Comparison of ENCODE assay signal across 8 cellular contexts in genomic region chr17:20155258-20156195, GRCh38.
DNase-seq lines count a peak whose midpoint lies in the region; ATAC-seq, FAIRE-seq and TF ChIP-seq lines count a peak whose summit lies in the region.

No MANE protein-coding gene starts in this region.

- FAIRE-seq in kidney (lab: Jason Lieb, UNC), result no peak

- peak overlapping the region; percentile 52 to 76 for H3K27ac ChIP-seq in kidney (ENCODE audit: low read depth in 2 of 2, low read length in 2 of 2)

- H3K4me1 ChIP-seq in kidney (ENCODE audit: control insufficient read depth in 1 of 2, insufficient read depth in 1 of 2, low read depth in 1 of 2, low read length in 2 of 2), result peaks cover 0 to 3% of the 10 kb centered on the region in 2 donors

- H3K4me3 ChIP-seq in choroid plexus epithelial cell (ENCODE audit: low read depth, low read length) (peak overlapping the region; percentile 77), kidney (ENCODE audit: low read length in 2 of 2) (peak overlapping the region; percentile 49 to 69)

- DNase-seq in AG08396 (ENCODE audit: low spot score) (peak; percentile 96), NCI-H345 (lab: John Stamatoyannopoulos, UW) (peak; percentile 89), choroid plexus epithelial cell (ENCODE audit: low read depth) (peak; percentile 98), kidney (peak; percentile 99)
- peak; percentile 87 for DNase-seq in activated CD4-positive, alpha-beta T cell treated with anti-CD3 and anti-CD28 coated beads for 1 hour
- peak; percentile 85 to 94 (median 86) for DNase-seq in stimulated activated CD4-positive, alpha-beta T cell treated with anti-CD3 and anti-CD28 coated beads, Interleukin-12 subunit alpha, Interleukin-12 subunit beta, amount 100 ng/mL, for 48 hours (ENCODE audit: low read depth in 2 of 3, low spot score in 1 of 3)

- no peaks in the 10 kb centered on the region for H3K36me3 ChIP-seq in kidney (ENCODE audit: control insufficient read depth in 1 of 2, insufficient read depth in 2 of 2, low read length in 2 of 2)

- peak overlapping the region in 1 of 2 donors; percentile 65 for H3K9ac ChIP-seq in kidney (ENCODE audit: low read length in 2 of 2)

- intact Hi-C loops in kidney (cut with DNase I), result loop anchor here (10.0 kb wide), 1 partner anchor 59 kb away; no protein-coding TSS in a partner anchor

- peak; percentile 96 for ATAC-seq in GM18909 (IDR thresholded peaks at IDR 0.05; ENCODE audit: poor library complexity, unreplicated experiment)
- ATAC-seq in HG03139 (IDR thresholded peaks at IDR 0.05; ENCODE audit: unreplicated experiment), result peak; percentile 89

- no peaks in the 10 kb centered on the region for H3K9me3 ChIP-seq in kidney (ENCODE audit: control insufficient read depth in 1 of 2, low read length in 2 of 2)

- no peak for TF ChIP-seq CTCF in choroid plexus epithelial cell (conservative IDR thresholded peaks at IDR 0.05; ENCODE audit: low read depth, low read length)
- TF ChIP-seq CTCF in kidney (IDR thresholded peaks at IDR 0.05; ENCODE audit: borderline replicate concordance, extremely low read depth, insufficient read depth), result peak; percentile 24

Comparison
In these comparisons a context has a peak if more than half of its experiments do, and no peak if none do; other contexts are left out.
1. Peak in every context shown above with its lines: DNase-seq, ATAC-seq, H3K4me3 ChIP-seq and H3K27ac ChIP-seq.